19 cellular contexts compared by ENCODE assay signal in genomic region chr11:60183595-60184201, GRCh38. TPM values are rescaled to one million over a fixed set of nuclear protein-coding genes. Genes with fewer than 3 reads are reported as not detected.
DNase-seq lines count a peak whose midpoint lies in the region; ATAC-seq and TF ChIP-seq lines count a peak whose summit lies in the region.
"Had no signal": no experiment of that assay in that cellular context is flagged by ENCODE, and none has a peak within 500 bp of the region (broad histone marks: within the 10 kb centered on the region; RNA-seq: fewer than 3 reads in every experiment).

No MANE protein-coding gene starts in this region.

- no peak for ATAC-seq in GM23338
- peak; percentile 52 for ATAC-seq in left lobe of liver
- no peak for ATAC-seq in GM18505 (IDR thresholded peaks at IDR 0.05; ENCODE audit: unreplicated experiment)
- ATAC-seq in activated T-cell treated with anti-CD3 and anti-CD28 coated beads, Interleukin-2, amount 50 U/mL, for 72 hours (replicated peaks in 1 of 2) = no peak
- ATAC-seq: activated CD8-positive, alpha-beta T cell treated with anti-CD3 and anti-CD28 coated beads, Interleukin-2, amount 10 ng/mL, durations not matched to agents 7 days and 5 days; activated T-helper 17 cell treated with anti-CD3 and anti-CD28 coated beads, Interleukin-2, amount 50 U/mL, for 72 hours; Panc1 had no signal

- peaks cover 3% of the 10 kb centered on the region for H3K27me3 Mint-ChIP-seq in GM23338 (ENCODE audit: insufficient read depth, low read depth, poor library complexity)
- peaks cover 58% of the 10 kb centered on the region for H3K27me3 Mint-ChIP-seq in activated T-cell treated with anti-CD3 and anti-CD28 coated beads, Interleukin-2, amount 50 U/mL, for 72 hours (ENCODE audit: low read depth)

- H3K9me2 ChIP-seq in GM23338 (ENCODE audit: insufficient read depth) = 0 out of 2 replicates have a peak, but pooled peaks cover 7% of the 10 kb centered on the region

- H3K9me3 Mint-ChIP-seq in GM23338 = peaks cover 25% of the 10 kb centered on the region
- H3K9me3 Mint-ChIP-seq in activated T-cell treated with anti-CD3 and anti-CD28 coated beads, Interleukin-2, amount 50 U/mL, for 72 hours = peaks cover 2 to 4% of the 10 kb centered on the region in 2 donors

- H3K4me2 ChIP-seq in GM23338 = no peak overlapping the region
- H3K4me2 ChIP-seq: KMS-11 had no signal

- H4K20me1 ChIP-seq in GM23338 (replicated peaks; ENCODE audit: insufficient read depth) = no peaks in the 10 kb centered on the region

- H3K4me1 ChIP-seq in GM23338 (ENCODE audit: insufficient read depth) = no peaks in the 10 kb centered on the region
- H3K4me1 ChIP-seq in skeletal muscle tissue (ENCODE audit: control insufficient read depth in 3 of 3, insufficient read depth in 3 of 3, low read length in 3 of 3) = no peaks in the 10 kb centered on the region
- H3K4me1 ChIP-seq: HAP-1 had no signal

- H3K27ac Mint-ChIP-seq in GM23338 = no peak overlapping the region
- H3K27ac Mint-ChIP-seq in activated T-cell treated with anti-CD3 and anti-CD28 coated beads, Interleukin-2, amount 50 U/mL, for 72 hours = no peak overlapping the region
- H3K27ac Mint-ChIP-seq: activated CD8-positive, alpha-beta T cell treated with anti-CD3 and anti-CD28 coated beads, Interleukin-2, amount 10 ng/mL, durations not matched to agents 7 days and 5 days; activated T-helper 17 cell treated with anti-CD3 and anti-CD28 coated beads, Interleukin-2, amount 50 U/mL, for 72 hours had no signal

- no peaks in the 10 kb centered on the region for H3K27me3 ChIP-seq in GM23338 (ENCODE audit: insufficient read depth)
- H3K27me3 ChIP-seq in skeletal muscle tissue (ENCODE audit: control insufficient read depth in 3 of 3, insufficient read depth in 3 of 3, low read length in 3 of 3) = no peaks in the 10 kb centered on the region

- peaks cover 7% of the 10 kb centered on the region for H3K36me3 Mint-ChIP-seq in GM23338 (ENCODE audit: low read depth)
- peaks cover 2% of the 10 kb centered on the region in 2 donors for H3K36me3 Mint-ChIP-seq in activated T-cell treated with anti-CD3 and anti-CD28 coated beads, Interleukin-2, amount 50 U/mL, for 72 hours (ENCODE audit: insufficient read depth in 2 of 2)

- no peaks in the 10 kb centered on the region for H3K4me1 Mint-ChIP-seq in GM23338
- no peaks in the 10 kb centered on the region for H3K4me1 Mint-ChIP-seq in activated T-cell treated with anti-CD3 and anti-CD28 coated beads, Interleukin-2, amount 50 U/mL, for 72 hours (ENCODE audit: low read depth)
- H3K4me1 Mint-ChIP-seq: activated T-helper 17 cell treated with anti-CD3 and anti-CD28 coated beads, Interleukin-2, amount 50 U/mL, for 72 hours had no signal

- TF ChIP-seq POLR2A in GM18505 (IDR thresholded peaks at IDR 0.05; ENCODE audit: borderline replicate concordance, extremely low read depth, insufficient read depth, insufficient read length) = no peak

- peak overlapping the region; percentile 16; the same call in 1 of the 2 replicates for H2AFZ ChIP-seq in GM23338

- TF ChIP-seq CTCF in GM23338 (conservative IDR thresholded peaks at IDR 0.05; ENCODE audit: low read depth in 2 of 2) = no peak

- H3K9me3 ChIP-seq in skeletal muscle tissue (ENCODE audit: control insufficient read depth in 3 of 3, low read length in 3 of 3) = no peaks in the 10 kb centered on the region
- H3K9me3 ChIP-seq: HAP-1 had no signal

- no peak overlapping the region for H3K9ac ChIP-seq in skeletal muscle tissue (ENCODE audit: low read depth in 1 of 3, low read length in 3 of 3)
- H3K9ac ChIP-seq: KMS-11 had no signal

- no peak for DNase-seq in GM23338 (ENCODE audit: low spot score)
- peak; percentile 44 for DNase-seq in SKM-1 treated with dmso at 0.1 percent for 144 hours (lab: John Stamatoyannopoulos, UW; ENCODE audit: unreplicated experiment)
- DNase-seq in left lobe of liver (ENCODE audit: low spot score) = no peak
- no peak for DNase-seq in DMS79 (lab: John Stamatoyannopoulos, UW)
- no peak for DNase-seq in activated T-cell treated with anti-CD3 and anti-CD28 coated beads, Interleukin-2, amount 50 U/mL, for 72 hours
- DNase-seq in activated naive CD4-positive, alpha-beta T cell treated with anti-CD3 and anti-CD28 coated beads, Interleukin-2, amount 50 U/mL, for 16 hours = no peak
- DNase-seq: activated CD8-positive, alpha-beta T cell treated with anti-CD3 and anti-CD28 coated beads, Interleukin-2, amount 10 ng/mL, durations not matched to agents 7 days and 5 days; cerebellar nuclear complex; midbrain; NCI-H1436 treated with DMSO at 0.1 percent for 48 hours; NCI-H446 treated with DMSO at 0.1 percent for 48 hours; stimulated activated naive CD4-positive, alpha-beta T cell treated with Interleukin-2 at 50 U/mL for 16 hours had no signal

- no peak overlapping the region for H3K4me3 Mint-ChIP-seq in GM23338
- H3K4me3 Mint-ChIP-seq in activated T-cell treated with anti-CD3 and anti-CD28 coated beads, Interleukin-2, amount 50 U/mL, for 72 hours = no peak overlapping the region
- H3K4me3 Mint-ChIP-seq: activated CD8-positive, alpha-beta T cell treated with anti-CD3 and anti-CD28 coated beads, Interleukin-2, amount 10 ng/mL, durations not matched to agents 7 days and 5 days; activated T-helper 17 cell treated with anti-CD3 and anti-CD28 coated beads, Interleukin-2, amount 50 U/mL, for 72 hours had no signal

- no peak overlapping the region for H3K27ac ChIP-seq in GM23338 (ENCODE audit: low read depth)
- H3K27ac ChIP-seq in skeletal muscle tissue (ENCODE audit: low read depth, low read length) = peak overlapping the region; percentile 65
- H3K27ac ChIP-seq: KMS-11 had no signal

- no peaks in the 10 kb centered on the region; the same call in 1 of the 2 replicates for H3K36me3 ChIP-seq in GM23338 (ENCODE audit: insufficient read depth)
- H3K36me3 ChIP-seq in skeletal muscle tissue (ENCODE audit: control insufficient read depth in 3 of 3, insufficient read depth in 3 of 3, low read length in 3 of 3) = no peaks in the 10 kb centered on the region
- H3K36me3 ChIP-seq: HAP-1 had no signal

- no peaks in the 10 kb centered on the region for H3K79me2 ChIP-seq in GM23338 (replicated peaks; ENCODE audit: insufficient read depth)

- H3F3A ChIP-seq in GM23338 (replicated peaks; ENCODE audit: low read depth) = no peaks in the 10 kb centered on the region

- no peak overlapping the region for H3K4me3 ChIP-seq in GM23338
- no peak overlapping the region for H3K4me3 ChIP-seq in skeletal muscle tissue (ENCODE audit: low read length in 3 of 3)
- H3K4me3 ChIP-seq: HAP-1 had no signal

TF ChIP-seq in GM23338, 12 proteins besides CTCF, POLR2A, EP300 and RAD21 (continues in another document):
- TF ChIP-seq STAT1 (IDR thresholded peaks at IDR 0.05; ENCODE audit: unreplicated experiment) (no peak), CREB1 (CRISPR knock-in tag; IDR thresholded peaks at IDR 0.05; ENCODE audit: low read depth) (no peak), EZH2 (IDR thresholded peaks at IDR 0.05; ENCODE audit: low read depth, unreplicated experiment) (no peak), ZNF114 (CRISPR knock-in tag; IDR thresholded peaks at IDR 0.05) (no peak), EZH2phosphoT487 (IDR thresholded peaks at IDR 0.05; ENCODE audit: unreplicated experiment) (no peak), POLR2AphosphoS5 (IDR thresholded peaks at IDR 0.05; ENCODE audit: low read depth) (no peak)
- TF ChIP-seq, protein P1, sequence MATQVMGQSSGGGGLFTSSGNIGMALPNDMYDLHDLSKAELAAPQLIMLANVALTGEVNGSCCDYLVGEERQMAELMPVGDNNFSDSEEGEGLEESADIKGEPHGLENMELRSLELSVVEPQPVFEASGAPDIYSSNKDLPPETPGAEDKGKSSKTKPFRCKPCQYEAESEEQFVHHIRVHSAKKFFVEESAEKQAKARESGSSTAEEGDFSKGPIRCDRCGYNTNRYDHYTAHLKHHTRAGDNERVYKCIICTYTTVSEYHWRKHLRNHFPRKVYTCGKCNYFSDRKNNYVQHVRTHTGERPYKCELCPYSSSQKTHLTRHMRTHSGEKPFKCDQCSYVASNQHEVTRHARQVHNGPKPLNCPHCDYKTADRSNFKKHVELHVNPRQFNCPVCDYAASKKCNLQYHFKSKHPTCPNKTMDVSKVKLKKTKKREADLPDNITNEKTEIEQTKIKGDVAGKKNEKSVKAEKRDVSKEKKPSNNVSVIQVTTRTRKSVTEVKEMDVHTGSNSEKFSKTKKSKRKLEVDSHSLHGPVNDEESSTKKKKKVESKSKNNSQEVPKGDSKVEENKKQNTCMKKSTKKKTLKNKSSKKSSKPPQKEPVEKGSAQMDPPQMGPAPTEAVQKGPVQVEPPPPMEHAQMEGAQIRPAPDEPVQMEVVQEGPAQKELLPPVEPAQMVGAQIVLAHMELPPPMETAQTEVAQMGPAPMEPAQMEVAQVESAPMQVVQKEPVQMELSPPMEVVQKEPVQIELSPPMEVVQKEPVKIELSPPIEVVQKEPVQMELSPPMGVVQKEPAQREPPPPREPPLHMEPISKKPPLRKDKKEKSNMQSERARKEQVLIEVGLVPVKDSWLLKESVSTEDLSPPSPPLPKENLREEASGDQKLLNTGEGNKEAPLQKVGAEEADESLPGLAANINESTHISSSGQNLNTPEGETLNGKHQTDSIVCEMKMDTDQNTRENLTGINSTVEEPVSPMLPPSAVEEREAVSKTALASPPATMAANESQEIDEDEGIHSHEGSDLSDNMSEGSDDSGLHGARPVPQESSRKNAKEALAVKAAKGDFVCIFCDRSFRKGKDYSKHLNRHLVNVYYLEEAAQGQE (IDR thresholded peaks at IDR 0.05; ENCODE audit: unreplicated experiment) = no peak

RNA-seq across cellular contexts. Expression of gene MS4A6A, which starts 0.8 kb away (rescaled TPM):
- total RNA-seq in GM23338 (2014; rRNA removed; shearing (Covaris generic)) = not detected in 2 replicates
- polyA plus RNA-seq in GM23338 (2016; fragmentation: Nextera tagmentation; extraction: Ambion mirVana) = not detected in 2 replicates
- 37.7 TPM for total RNA-seq in left lobe of liver
- 33.4 TPM for total RNA-seq in skeletal muscle tissue
- total RNA-seq in activated T-cell treated with anti-CD3 and anti-CD28 coated beads, Interleukin-2, amount 50 U/mL, for 72 hours = not detected
- total RNA-seq: activated CD8-positive, alpha-beta T cell treated with anti-CD3 and anti-CD28 coated beads, Interleukin-2, amount 10 ng/mL, durations not matched to agents 7 days and 5 days; activated T-helper 17 cell treated with anti-CD3 and anti-CD28 coated beads, Interleukin-2, amount 50 U/mL, for 72 hours had no signal

RNA-seq across cellular contexts. Expression of gene MS4A4E, which starts 59.2 kb away (rescaled TPM):
- not detected in 2 replicates for total RNA-seq in GM23338 (2014; rRNA removed; shearing (Covaris generic))
- not detected in 2 replicates for polyA plus RNA-seq in GM23338 (2016; fragmentation: Nextera tagmentation; extraction: Ambion mirVana)
- 2.3 TPM for total RNA-seq in left lobe of liver
- not detected for total RNA-seq in skeletal muscle tissue
- total RNA-seq in activated T-cell treated with anti-CD3 and anti-CD28 coated beads, Interleukin-2, amount 50 U/mL, for 72 hours = not detected
- total RNA-seq: activated CD8-positive, alpha-beta T cell treated with anti-CD3 and anti-CD28 coated beads, Interleukin-2, amount 10 ng/mL, durations not matched to agents 7 days and 5 days; activated T-helper 17 cell treated with anti-CD3 and anti-CD28 coated beads, Interleukin-2, amount 50 U/mL, for 72 hours; osteoblast had no signal

Comparison
In these comparisons a context has a peak if more than half of its experiments do, and no peak if none do; other contexts are left out.
1. RNA of gene MS4A6A, which starts 0.8 kb away (total RNA-seq): 37.7 TPM in left lobe of liver (single experiment) and 33.4 TPM in skeletal muscle tissue (single experiment); not detected in GM23338 and not detected in activated T-cell treated with anti-CD3 and anti-CD28 coated beads, Interleukin-2, amount 50 U/mL, for 72 hours; every median in the first group is over 10 times any median in the second.